In genomic region chr13:37058801-37059135, GRCh38 we compare ENCODE assay signal across 9 cellular contexts. TPM values are rescaled to one million over a fixed set of nuclear protein-coding genes. Genes with fewer than 3 reads are reported as not detected.
DNase-seq lines count a peak whose midpoint lies in the region; ATAC-seq and TF ChIP-seq lines count a peak whose summit lies in the region.
"Had no signal": no experiment of that assay in that cellular context is flagged by ENCODE, and none has a peak within 500 bp of the region (broad histone marks: within the 10 kb centered on the region; RNA-seq: fewer than 3 reads in every experiment).

No MANE protein-coding gene starts in this region.

- ATAC-seq in GM19397 (IDR thresholded peaks at IDR 0.05; ENCODE audit: unreplicated experiment) (peak; percentile 7), HG03432 (IDR thresholded peaks at IDR 0.05; ENCODE audit: unreplicated experiment) (peak; percentile 21)
- ATAC-seq in naive thymus-derived CD4-positive, alpha-beta T cell = peak; percentile 19

- peaks cover 13 to 15% of the 10 kb centered on the region in 2 donors for H3K4me1 ChIP-seq in naive thymus-derived CD4-positive, alpha-beta T cell (ENCODE audit: control insufficient read depth in 2 of 2, insufficient read depth in 2 of 2, low read length in 2 of 2)

- H3K4me1 Mint-ChIP-seq in naive thymus-derived CD4-positive, alpha-beta T cell = peaks cover 13 to 63% (median 51%) of the 10 kb centered on the region in 7 donors

- H3K27me3 ChIP-seq in naive thymus-derived CD4-positive, alpha-beta T cell (ENCODE audit: control insufficient read depth in 2 of 2, insufficient read depth in 2 of 2, low read length in 2 of 2) = no peaks in the 10 kb centered on the region

- CTCF ChIA-PET in naive thymus-derived CD4-positive, alpha-beta T cell (lab: Charles Lee) = no interaction called here

- peak overlapping the region; percentile 87 to 99 (median 94) for H3K4me3 Mint-ChIP-seq in naive thymus-derived CD4-positive, alpha-beta T cell

- intact Hi-C loops in naive thymus-derived CD4-positive, alpha-beta T cell (cut with micrococcal nuclease) = loop anchor here (1.0 to 5.0 kb wide), 7 partner anchors 16 to 1980 kb away; partner anchors contain the start of genes ALG5 (in 2 of the 2), NHLRC3 (in 2 of the 2), PROSER1 (in 2 of the 2) and RFXAP (in 2 of the 2)
- intact Hi-C loops in posterior vena cava (cut with DNase I) = no loop called here

- peak; percentile 14 for DNase-seq in COLO829 (ENCODE audit: low spot score)
- no peak for DNase-seq in epithelial cell of prostate (ENCODE audit: low read depth, low spot score)
- peak in 1 of 9 donors; percentile 48 for DNase-seq in naive thymus-derived CD4-positive, alpha-beta T cell
- DNase-seq in posterior vena cava (ENCODE audit: low spot score) = no peak
- no peak for DNase-seq in KG1 (lab: John Stamatoyannopoulos, UW)

- POLR2A ChIA-PET in naive thymus-derived CD4-positive, alpha-beta T cell (lab: Charles Lee) = interaction anchor here (0.6 to 5.6 kb wide), 4 partner anchors 18 to 58 kb away, joined by 3 to 72 read pairs (median 3); partner anchors contain the start of genes ALG5 and EXOSC8

- H3K27me3 Mint-ChIP-seq in naive thymus-derived CD4-positive, alpha-beta T cell = peaks cover 0 to 9% (median 0%) of the 10 kb centered on the region in 5 donors

- H3K36me3 Mint-ChIP-seq in naive thymus-derived CD4-positive, alpha-beta T cell = peaks cover 4 to 23% (median 6%) of the 10 kb centered on the region in 5 donors

- H3K4me3 ChIP-seq in WI38 (ENCODE audit: low read depth, low read length) = peak overlapping the region; percentile 77
- peak overlapping the region; percentile 77 for H3K4me3 ChIP-seq in naive thymus-derived CD4-positive, alpha-beta T cell (ENCODE audit: low read length)

- no peaks in the 10 kb centered on the region for H3K36me3 ChIP-seq in naive thymus-derived CD4-positive, alpha-beta T cell (ENCODE audit: control insufficient read depth in 2 of 3, insufficient read depth in 3 of 3, low read length in 3 of 3)

- peak overlapping the region; percentile 73 for H3K27ac ChIP-seq in epithelial cell of prostate
- H3K27ac ChIP-seq in naive thymus-derived CD4-positive, alpha-beta T cell (ENCODE audit: low read depth, low read length) = peak overlapping the region; percentile 93

- peaks cover 0 to 2% (median 0%) of the 10 kb centered on the region in 11 donors for H3K9me3 Mint-ChIP-seq in naive thymus-derived CD4-positive, alpha-beta T cell

- H3K9me3 ChIP-seq in naive thymus-derived CD4-positive, alpha-beta T cell (ENCODE audit: control insufficient read depth in 2 of 3, low read length in 3 of 3) = no peaks in the 10 kb centered on the region

- H3K27ac Mint-ChIP-seq in naive thymus-derived CD4-positive, alpha-beta T cell = peak overlapping the region; percentile 93 to 99 (median 98)

- no peak for TF ChIP-seq CTCF in WI38 (IDR thresholded peaks at IDR 0.05; ENCODE audit: low read depth, low read length)

RNA-seq across cellular contexts. Expression of gene SUPT20H, which starts 0.7 kb away (rescaled TPM):
- total RNA-seq in naive thymus-derived CD4-positive, alpha-beta T cell = 100 to 1,000 TPM in 1 of 5 experiments, 10 to 100 TPM in 4; 70.5 to 106 (median 86.1) TPM
- polyA plus RNA-seq in naive thymus-derived CD4-positive, alpha-beta T cell = 10 to 100 TPM; 63.0 to 75.8 TPM
- 10 to 100 TPM; 40.4 to 44.4 TPM for total RNA-seq in posterior vena cava

RNA-seq across cellular contexts. Expression of gene CSNK1A1L, which starts 46.7 kb away (rescaled TPM):
- not detected for total RNA-seq in naive thymus-derived CD4-positive, alpha-beta T cell
- polyA plus RNA-seq in naive thymus-derived CD4-positive, alpha-beta T cell = not detected
- total RNA-seq in posterior vena cava = not detected
- total RNA-seq: T-helper 1 cell treated with Interleukin-12 subunit alpha and Interleukin-12 subunit beta and Interleukin-4 antibody, amounts not matched to agents 30 ng/mL and 1 ng/mL, for 36 hours had no signal

RNA-seq across cellular contexts. Expression of gene EXOSC8, which starts 58.2 kb away (rescaled TPM):
- 10 to 100 TPM; 41.0 to 91.7 (median 80.3) TPM for total RNA-seq in naive thymus-derived CD4-positive, alpha-beta T cell
- polyA plus RNA-seq in naive thymus-derived CD4-positive, alpha-beta T cell = 10 to 100 TPM; 57.8 to 98.3 TPM
- total RNA-seq in posterior vena cava = 10 to 100 TPM; 31.7 to 32.7 TPM

RNA-seq across cellular contexts. Expression of gene ALG5, which starts 59.6 kb away (rescaled TPM):
- 10 to 100 TPM; 12.1 to 39.3 (median 22.8) TPM for total RNA-seq in naive thymus-derived CD4-positive, alpha-beta T cell
- 10 to 100 TPM; 62.7 to 82.2 TPM for polyA plus RNA-seq in naive thymus-derived CD4-positive, alpha-beta T cell
- 10 to 100 TPM; 25.7 to 33.3 TPM for total RNA-seq in posterior vena cava

Comparison
In these comparisons a context has a peak if more than half of its experiments do, and no peak if none do; other contexts are left out.
1. intact Hi-C loops: an anchor here in naive thymus-derived CD4-positive, alpha-beta T cell (1.0 to 5.0 kb wide); none called in posterior vena cava.